8 cellular contexts compared by ENCODE assay signal in the genomic region with DNA sequence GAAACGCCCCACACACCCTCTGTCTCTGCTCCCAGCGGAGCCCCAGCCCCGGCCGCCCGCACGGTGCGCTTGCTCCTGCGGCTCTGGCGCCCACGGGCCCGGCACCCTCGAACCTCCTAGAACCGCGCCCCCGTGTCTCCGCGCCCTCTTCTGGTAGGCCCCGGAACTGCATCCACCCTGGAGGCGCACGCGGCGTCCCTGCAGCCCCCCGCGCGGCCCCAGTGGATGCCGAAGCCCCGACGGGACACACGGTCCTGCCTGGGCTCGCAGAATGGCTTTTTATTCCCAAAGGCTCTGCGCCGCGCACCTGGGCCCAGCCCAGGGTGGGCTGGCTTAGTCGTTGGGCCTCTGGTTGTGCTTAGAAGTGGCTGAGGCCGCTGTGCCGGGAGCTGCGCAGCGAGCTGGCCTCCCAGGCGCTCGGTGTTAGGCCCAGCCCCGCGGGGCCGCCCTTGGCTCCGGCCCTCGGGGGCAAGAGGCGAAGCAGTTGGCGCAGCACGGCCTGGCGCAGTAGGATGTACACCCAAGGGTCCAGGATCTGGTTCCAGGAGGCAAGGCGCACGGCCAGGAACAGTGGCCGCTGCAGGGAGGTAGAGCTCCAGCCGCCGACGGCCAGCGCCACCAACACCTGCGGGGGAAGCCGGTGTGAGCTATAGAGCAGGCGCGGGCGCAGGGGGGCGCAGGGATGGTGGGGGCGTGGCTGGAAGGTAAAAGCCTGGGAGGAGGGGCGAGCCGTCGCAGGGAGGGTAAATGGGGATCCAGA.
DNase-seq lines count a peak whose midpoint lies in the region; ATAC-seq and TF ChIP-seq lines count a peak whose summit lies in the region.

No MANE protein-coding gene starts in this region.

- no peaks in the 10 kb centered on the region for H3K27me3 ChIP-seq in WERI-Rb-1 (ENCODE audit: insufficient read depth, low read depth, severe bottlenecking)
- no peaks in the 10 kb centered on the region for H3K27me3 ChIP-seq in brain microvascular endothelial cell (replicated peaks)

- peak; percentile 70 for TF ChIP-seq CTCF in NB4 (IDR thresholded peaks at IDR 0.05; ENCODE audit: low read depth, low read length)
- peak; percentile 87 for TF ChIP-seq CTCF in WERI-Rb-1 (IDR thresholded peaks at IDR 0.05; ENCODE audit: low read depth, low read length)
- TF ChIP-seq CTCF in brain microvascular endothelial cell (IDR thresholded peaks at IDR 0.05; ENCODE audit: low read depth, low read length, missing control alignments) = peak; percentile 86

- no peaks in the 10 kb centered on the region for H3K36me3 ChIP-seq in ES-I3 (ENCODE audit: insufficient read depth, low read length)
- H3K36me3 ChIP-seq in WERI-Rb-1 = peaks cover 31% of the 10 kb centered on the region
- peaks cover 32% of the 10 kb centered on the region for H3K36me3 ChIP-seq in brain microvascular endothelial cell (replicated peaks)

- no peak for TF ChIP-seq POLR2A in NB4 (IDR thresholded peaks at IDR 0.05; ENCODE audit: extremely low read depth, insufficient read length)

- H3K4me1 ChIP-seq in ES-I3 (ENCODE audit: insufficient read depth, low read length) = peaks cover 16% of the 10 kb centered on the region

- DNase-seq in NB4 (ENCODE audit: low read depth) (peak; percentile 92), WERI-Rb-1 (peak; percentile 74), brain microvascular endothelial cell (no peak), inferior parietal cortex (ENCODE audit: extremely low spot score) (peak; percentile 68), NCI-H187 treated with DMSO at 0.1 percent for 48 hours (lab: John Stamatoyannopoulos, UW) (no peak)
- peak; percentile 92 to 93 for DNase-seq in stimulated activated CD4-positive, alpha-beta T cell treated with anti-CD3 and anti-CD28 coated beads, Interleukin-2, amount 100 ng/mL, for 24 hours

- H3K9me3 ChIP-seq in ES-I3 (ENCODE audit: control insufficient read depth, insufficient read depth, low read length) = no peaks in the 10 kb centered on the region
- no peaks in the 10 kb centered on the region for H3K9me3 ChIP-seq in WERI-Rb-1 (ENCODE audit: severe bottlenecking)

- H3K9ac ChIP-seq in ES-I3 (ENCODE audit: low read depth, low read length) = peak overlapping the region; percentile 71

- in situ Hi-C loops in brain microvascular endothelial cell (cut with HindIII; ENCODE audit: low pct_ligation_motif_present, low sequenced_read_pairs) = no loop called here

- H3K4me3 ChIP-seq in NB4 (ENCODE audit: low read depth, low read length) (no peak overlapping the region), WERI-Rb-1 (ENCODE audit: low read depth, low read length) (peak overlapping the region; percentile 19; the same call in 1 of the 2 replicates), brain microvascular endothelial cell (ENCODE audit: low read depth, low read length) (no peak overlapping the region)

- peak overlapping the region; percentile 28; the same call in 1 of the 2 replicates for H3K27ac ChIP-seq in WERI-Rb-1
- no peak overlapping the region for H3K27ac ChIP-seq in brain microvascular endothelial cell

- ATAC-seq in GM21515 (IDR thresholded peaks at IDR 0.05; ENCODE audit: unreplicated experiment) = no peak

Comparison
In these comparisons a context has a peak if more than half of its experiments do, and no peak if none do; other contexts are left out.
1. DNase-seq: peak in NB4 (single experiment), WERI-Rb-1 (single experiment), inferior parietal cortex (single experiment) and stimulated activated CD4-positive, alpha-beta T cell treated with anti-CD3 and anti-CD28 coated beads, Interleukin-2, amount 100 ng/mL, for 24 hours (2 of 2); none in brain microvascular endothelial cell (single experiment) and NCI-H187 treated with DMSO at 0.1 percent for 48 hours (single experiment).
2. Peak in every context shown above with its lines, with median percentiles within 50 percentile points of each other: CTCF ChIP-seq.